ENCODE assay signal across 8 cellular contexts in genomic region chr20:289693-290080, GRCh38. TPM values are rescaled to one million over a fixed set of nuclear protein-coding genes. Genes with fewer than 3 reads are reported as not detected.
DNase-seq lines count a peak whose midpoint lies in the region; ATAC-seq and TF ChIP-seq lines count a peak whose summit lies in the region.

No MANE protein-coding gene starts in this region.

- ATAC-seq in activated T-cell treated with anti-CD3 and anti-CD28 coated beads, Interleukin-2, amount 50 U/mL, for 72 hours (replicated peaks in 1 of 2), result no peak

- H3K4me1 ChIP-seq in iPS-18a (ENCODE audit: control insufficient read depth, low read depth, low read length) (peaks cover 10% of the 10 kb centered on the region), thymus (ENCODE audit: control insufficient read depth, insufficient read depth, low read length) (peaks cover 16% of the 10 kb centered on the region)

- H3K9me3 Mint-ChIP-seq in activated T-cell treated with anti-CD3 and anti-CD28 coated beads, Interleukin-2, amount 50 U/mL, for 72 hours, result no peaks in the 10 kb centered on the region
- no peaks in the 10 kb centered on the region for H3K9me3 Mint-ChIP-seq in HFFc6

- peak overlapping the region; percentile 85 for H3K27ac ChIP-seq in WERI-Rb-1
- H3K27ac ChIP-seq in iPS-18a (ENCODE audit: low read length), result peak overlapping the region; percentile 59
- no peak overlapping the region for H3K27ac ChIP-seq in thymus (ENCODE audit: low read depth)

- H3K9me3 ChIP-seq in WERI-Rb-1 (ENCODE audit: severe bottlenecking) (no peaks in the 10 kb centered on the region), iPS-18a (ENCODE audit: control insufficient read depth, low read depth, low read length) (no peaks in the 10 kb centered on the region), thymus (ENCODE audit: control insufficient read depth) (no peaks in the 10 kb centered on the region)

- H3K4me3 Mint-ChIP-seq in activated T-cell treated with anti-CD3 and anti-CD28 coated beads, Interleukin-2, amount 50 U/mL, for 72 hours, result no peak overlapping the region
- H3K4me3 Mint-ChIP-seq in HFFc6, result no peak overlapping the region

- H3K27ac Mint-ChIP-seq in activated T-cell treated with anti-CD3 and anti-CD28 coated beads, Interleukin-2, amount 50 U/mL, for 72 hours, result peak overlapping the region; percentile 86
- H3K27ac Mint-ChIP-seq in HFFc6, result no peak overlapping the region

- DNase-seq in activated T-cell treated with anti-CD3 and anti-CD28 coated beads, Interleukin-2, amount 50 U/mL, for 72 hours, result no peak
- DNase-seq in activated T-cell treated with anti-CD3 and anti-CD28 coated beads for 4 hours (no peak), WERI-Rb-1 (no peak), HFFc6 (no peak), SKM-1 (lab: John Stamatoyannopoulos, UW; ENCODE audit: unreplicated experiment) (no peak)
- no peak for DNase-seq in stimulated activated CD4-positive, alpha-beta T cell treated with anti-CD3 and anti-CD28 coated beads, Interleukin-12 subunit alpha, Interleukin-12 subunit beta, amount 100 ng/mL, for 4 hours

- H3K9ac ChIP-seq in iPS-18a (ENCODE audit: low read length), result peak overlapping the region; percentile 87

- H3K27me3 ChIP-seq in WERI-Rb-1 (ENCODE audit: insufficient read depth, low read depth, severe bottlenecking), result no peaks in the 10 kb centered on the region
- H3K27me3 ChIP-seq in iPS-18a (ENCODE audit: control insufficient read depth, insufficient read depth, low read length), result peaks cover 12% of the 10 kb centered on the region
- H3K27me3 ChIP-seq in thymus (ENCODE audit: control insufficient read depth, insufficient read depth), result no peaks in the 10 kb centered on the region

- no peaks in the 10 kb centered on the region for H3K27me3 Mint-ChIP-seq in activated T-cell treated with anti-CD3 and anti-CD28 coated beads, Interleukin-2, amount 50 U/mL, for 72 hours (ENCODE audit: low read depth)
- H3K27me3 Mint-ChIP-seq in HFFc6 (ENCODE audit: insufficient read depth), result peaks cover 2% of the 10 kb centered on the region; the same call in 1 of the 2 replicates

- no peaks in the 10 kb centered on the region for H3K36me3 Mint-ChIP-seq in activated T-cell treated with anti-CD3 and anti-CD28 coated beads, Interleukin-2, amount 50 U/mL, for 72 hours (ENCODE audit: insufficient read depth in 2 of 2)
- peaks cover 5% of the 10 kb centered on the region; the same call in 1 of the 2 replicates for H3K36me3 Mint-ChIP-seq in HFFc6 (ENCODE audit: low read depth)

- no peak for TF ChIP-seq CTCF in WERI-Rb-1 (IDR thresholded peaks at IDR 0.05; ENCODE audit: low read depth, low read length)
- no peak for TF ChIP-seq CTCF in HFFc6 (IDR thresholded peaks at IDR 0.05)

- 51% methylated on average over 2 of the region's 2 CpGs for WGBS in thymus

- peaks cover 24% of the 10 kb centered on the region for H3K4me1 Mint-ChIP-seq in activated T-cell treated with anti-CD3 and anti-CD28 coated beads, Interleukin-2, amount 50 U/mL, for 72 hours (ENCODE audit: low read depth)
- peaks cover 10% of the 10 kb centered on the region for H3K4me1 Mint-ChIP-seq in HFFc6 (ENCODE audit: low read depth)

- H3K36me3 ChIP-seq in WERI-Rb-1, result peaks cover 15% of the 10 kb centered on the region
- H3K36me3 ChIP-seq in iPS-18a (ENCODE audit: control insufficient read depth, low read depth, low read length), result no peaks in the 10 kb centered on the region
- H3K36me3 ChIP-seq in thymus (ENCODE audit: control insufficient read depth, insufficient read depth), result no peaks in the 10 kb centered on the region

- H3K4me3 ChIP-seq in WERI-Rb-1 (ENCODE audit: low read depth, low read length), result peak overlapping the region; percentile 98
- peak overlapping the region; percentile 96 for H3K4me3 ChIP-seq in iPS-18a (ENCODE audit: low read length)
- peak overlapping the region; percentile 66 for H3K4me3 ChIP-seq in thymus (ENCODE audit: low read length)

RNA-seq across cellular contexts. Expression of gene C20orf96, which starts 0.9 kb away (rescaled TPM):
- total RNA-seq in activated T-cell treated with anti-CD3 and anti-CD28 coated beads, Interleukin-2, amount 50 U/mL, for 72 hours, result 1 to 10 TPM; 6.4 to 9.4 TPM
- polyA plus RNA-seq in thymus, result 4.3 TPM
- 1 to 10 TPM; 2.9 to 3.5 (median 3.2) TPM for total RNA-seq in HFFc6 (2021; fragmentation: NEBNext Ultra II Directional; extraction: Animal tissue kit (Norgen Biotek cat#: 25700))

RNA-seq across cellular contexts. Expression of gene ZCCHC3, which starts 7.7 kb away (rescaled TPM):
- total RNA-seq in activated T-cell treated with anti-CD3 and anti-CD28 coated beads, Interleukin-2, amount 50 U/mL, for 72 hours, result 10 to 100 TPM; 21.3 to 21.6 TPM
- 21.8 TPM for polyA plus RNA-seq in thymus
- total RNA-seq in HFFc6 (2021; fragmentation: NEBNext Ultra II Directional; extraction: Animal tissue kit (Norgen Biotek cat#: 25700)), result 10 to 100 TPM; 10.9 to 11.7 (median 11.4) TPM

RNA-seq across cellular contexts. Expression of gene DEFB132, which starts 32.2 kb away (rescaled TPM):
- not detected for total RNA-seq in activated T-cell treated with anti-CD3 and anti-CD28 coated beads, Interleukin-2, amount 50 U/mL, for 72 hours
- 0.07 TPM for polyA plus RNA-seq in thymus
- not detected for total RNA-seq in HFFc6 (2021; fragmentation: NEBNext Ultra II Directional; extraction: Animal tissue kit (Norgen Biotek cat#: 25700))

RNA-seq across cellular contexts. Expression of gene SOX12, which starts 35.7 kb away (rescaled TPM):
- 10 to 100 TPM in 1 of 2 donors, 1 to 10 TPM in 1; 7.8 to 11.7 TPM for total RNA-seq in activated T-cell treated with anti-CD3 and anti-CD28 coated beads, Interleukin-2, amount 50 U/mL, for 72 hours
- polyA plus RNA-seq in thymus, result 4.7 TPM
- 10 to 100 TPM; 24.5 to 26.3 (median 25.0) TPM for total RNA-seq in HFFc6 (2021; fragmentation: NEBNext Ultra II Directional; extraction: Animal tissue kit (Norgen Biotek cat#: 25700))

RNA-seq across cellular contexts. Expression of gene NRSN2, which starts 57.2 kb away (rescaled TPM):
- 10 to 100 TPM; 12.9 to 14.7 TPM for total RNA-seq in activated T-cell treated with anti-CD3 and anti-CD28 coated beads, Interleukin-2, amount 50 U/mL, for 72 hours
- polyA plus RNA-seq in thymus, result 16.7 TPM
- total RNA-seq in HFFc6 (2021; fragmentation: NEBNext Ultra II Directional; extraction: Animal tissue kit (Norgen Biotek cat#: 25700)), result 10 to 100 TPM; 61.1 to 76.6 (median 65.4) TPM
